Comparison of ENCODE assay signal across 10 cellular contexts in the genomic region with DNA sequence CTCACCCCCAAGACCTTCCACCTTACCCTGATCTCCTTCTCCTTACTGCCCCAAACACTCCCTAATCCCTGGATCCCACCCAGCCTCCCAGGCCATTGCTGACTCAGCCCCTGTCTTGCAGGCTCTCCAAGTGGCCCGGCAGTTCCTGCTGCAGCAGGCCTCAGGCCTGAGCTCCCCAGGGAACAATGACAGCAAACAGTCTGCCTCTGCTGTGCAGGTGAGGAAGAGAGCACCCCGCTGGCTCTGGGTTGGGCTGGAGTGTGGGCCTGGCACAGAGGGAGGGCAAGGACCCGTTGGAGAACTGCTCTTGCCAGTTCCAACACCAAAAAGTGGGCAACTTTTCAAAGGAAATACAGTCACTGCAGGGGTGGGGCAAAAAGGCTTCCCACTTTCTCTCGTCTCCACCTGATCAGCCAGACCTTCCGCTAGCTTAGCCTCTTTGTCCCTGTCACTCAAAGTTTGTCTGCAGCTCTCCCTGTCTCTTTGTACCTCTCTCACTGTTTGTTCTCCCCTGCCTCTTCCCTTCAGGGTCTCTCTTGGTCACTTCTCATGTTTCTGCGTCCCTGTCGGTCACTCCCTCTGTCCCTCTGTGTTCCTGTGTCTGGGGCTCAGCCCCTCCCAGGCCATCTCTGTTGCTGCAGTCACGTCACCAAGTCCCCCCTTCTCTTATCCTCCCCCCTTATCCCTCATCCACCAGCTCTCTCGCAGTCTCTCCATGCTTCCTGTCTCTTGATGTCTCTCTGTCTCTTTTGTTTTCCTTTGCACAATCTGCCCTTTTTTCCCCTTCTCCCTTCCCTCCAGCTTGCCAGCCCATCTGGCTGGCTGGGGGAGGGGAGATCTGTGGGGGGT. TPM values are rescaled to one million over a fixed set of nuclear protein-coding genes. Genes with fewer than 3 reads are reported as not detected.
DNase-seq lines count a peak whose midpoint lies in the region; ATAC-seq, FAIRE-seq and TF ChIP-seq lines count a peak whose summit lies in the region.
"Had no signal": no experiment of that assay in that cellular context is flagged by ENCODE, and none has a peak within 500 bp of the region (broad histone marks: within the 10 kb centered on the region; RNA-seq: fewer than 3 reads in every experiment).

No MANE protein-coding gene starts in this region.

- H3K27me3 Mint-ChIP-seq in WTC11 (ENCODE audit: low read depth): no peaks in the 10 kb centered on the region; the same call in 1 of the 2 replicates
- H3K27me3 Mint-ChIP-seq: activated naive CD8-positive, alpha-beta T cell had no signal

- H3K36me3 Mint-ChIP-seq in WTC11: no peaks in the 10 kb centered on the region

- POLR2A ChIA-PET in WTC11 (lab: Charles Lee): interaction anchor here (0.9 to 2.2 kb wide), 2 partner anchors 17 to 25 kb away, joined by 3 to 7 read pairs; no protein-coding TSS in a partner anchor

- peaks cover 23 to 43% (median 32%) of the 10 kb centered on the region in 4 donors for H3K4me1 ChIP-seq in esophagus muscularis mucosa

- TF ChIP-seq POLR2A in esophagus muscularis mucosa (IDR thresholded peaks at IDR 0.05; ENCODE audit: low read depth): no peak

- H3K4me3 Mint-ChIP-seq in WTC11: peak overlapping the region; percentile 50
- H3K4me3 Mint-ChIP-seq: activated naive CD8-positive, alpha-beta T cell had no signal

- no peak overlapping the region for H3K4me3 ChIP-seq in esophagus muscularis mucosa

- peak overlapping the region; percentile 99 for H3K27ac Mint-ChIP-seq in WTC11
- H3K27ac Mint-ChIP-seq: activated naive CD8-positive, alpha-beta T cell had no signal

- no peak for FAIRE-seq in GM19239 (lab: Jason Lieb, UNC)
- FAIRE-seq: GM18507 had no signal

- H3K9me3 ChIP-seq in esophagus muscularis mucosa: no peaks in the 10 kb centered on the region

- no peak overlapping the region for H3K27ac ChIP-seq in esophagus muscularis mucosa (replicated peaks in 1 of 4)

- intact Hi-C loops in esophagus muscularis mucosa (cut with DNase I): no loop called here

- CTCF ChIA-PET in WTC11 (lab: Charles Lee): interaction anchor here (0.6 to 3.1 kb wide), 19 partner anchors 10 to 586 kb away, joined by 3 to 18 read pairs (median 5); no protein-coding TSS in a partner anchor

- H3K36me3 ChIP-seq in esophagus muscularis mucosa: peaks cover 3 to 14% (median 4%) of the 10 kb centered on the region in 4 donors

- TF ChIP-seq EP300 in esophagus muscularis mucosa (IDR thresholded peaks at IDR 0.05): no peak

- 51% methylated on average over 9 of the region's 9 CpGs for WGBS in esophagus muscularis mucosa

- ATAC-seq in WTC11: peak; percentile 55

- H3K4me1 Mint-ChIP-seq in WTC11: peaks cover 83% of the 10 kb centered on the region

- DNase-seq in COLO829 (ENCODE audit: low spot score): peak; percentile 50
- peak; percentile 78 for DNase-seq in NCI-H1436 (lab: John Stamatoyannopoulos, UW)
- DNase-seq in WTC11 (ENCODE audit: low spot score): no peak
- peak; percentile 52 for DNase-seq in iris pigment epithelial cell (ENCODE audit: low read depth)
- peak; percentile 64 for DNase-seq in ureter (ENCODE audit: low spot score)
- DNase-seq in esophagus muscularis mucosa (ENCODE audit: extremely low spot score): no peak
- no peak for DNase-seq in activated CD8-positive, alpha-beta memory T cell treated with anti-CD3 and anti-CD28 coated beads, Interleukin-2, amount 50 U/mL, for 4 hours
- DNase-seq in GM19239 (ENCODE audit: insufficient read length, low spot score): no peak

- H3K9me3 Mint-ChIP-seq in WTC11: no peaks in the 10 kb centered on the region

- TF ChIP-seq CTCF in WTC11 (IDR thresholded peaks at IDR 0.05): no peak
- TF ChIP-seq CTCF in esophagus muscularis mucosa (IDR thresholded peaks at IDR 0.05): no peak

- no peaks in the 10 kb centered on the region for H3K27me3 ChIP-seq in esophagus muscularis mucosa

TF ChIP-seq in WTC11, 78 proteins besides CTCF, POLR2A, EP300 and RAD21:
- TF ChIP-seq JUN (CRISPR knock-in tag; IDR thresholded peaks at IDR 0.05) (no peak), TEAD1 (CRISPR knock-in tag; IDR thresholded peaks at IDR 0.05) (no peak), ATF3 (CRISPR knock-in tag; conservative IDR thresholded peaks at IDR 0.05) (no peak), FOXK1 (CRISPR knock-in tag; IDR thresholded peaks at IDR 0.05) (peak; percentile 92), SMAD3 (CRISPR knock-in tag; IDR thresholded peaks at IDR 0.05; ENCODE audit: borderline replicate concordance) (no peak), HMGA2 (CRISPR knock-in tag; IDR thresholded peaks at IDR 0.05) (no peak), ZNF423 (CRISPR knock-in tag; IDR thresholded peaks at IDR 0.05) (peak; percentile 86), SP1 (CRISPR knock-in tag; conservative IDR thresholded peaks at IDR 0.05) (peak; percentile 40), ZBTB43 (CRISPR knock-in tag; IDR thresholded peaks at IDR 0.05) (peak; percentile 47; the same call in 1 of the 2 replicates), ZNF121 (CRISPR knock-in tag; IDR thresholded peaks at IDR 0.05) (peak; percentile 33; the same call in 1 of the 2 replicates), ETV6 (CRISPR knock-in tag; IDR thresholded peaks at IDR 0.05) (0 out of 2 replicates have a peak, but pooled peaks have one; percentile 47), GABPB1 (CRISPR knock-in tag; IDR thresholded peaks at IDR 0.05) (peak; percentile 71), NFE2L1 (CRISPR knock-in tag; IDR thresholded peaks at IDR 0.05) (peak; percentile 79), GTF2I (CRISPR knock-in tag; conservative IDR thresholded peaks at IDR 0.05) (no peak), ERG (CRISPR knock-in tag; IDR thresholded peaks at IDR 0.05) (no peak), ZNF396 (CRISPR knock-in tag; IDR thresholded peaks at IDR 0.05; ENCODE audit: borderline replicate concordance) (no peak), ZNF416 (CRISPR knock-in tag; IDR thresholded peaks at IDR 0.05) (0 out of 2 replicates have a peak, but pooled peaks have one; percentile 35), SOX15 (CRISPR knock-in tag; IDR thresholded peaks at IDR 0.05) (no peak), ZNF138 (CRISPR knock-in tag; conservative IDR thresholded peaks at IDR 0.05) (no peak)
- TF ChIP-seq, protein P1, sequence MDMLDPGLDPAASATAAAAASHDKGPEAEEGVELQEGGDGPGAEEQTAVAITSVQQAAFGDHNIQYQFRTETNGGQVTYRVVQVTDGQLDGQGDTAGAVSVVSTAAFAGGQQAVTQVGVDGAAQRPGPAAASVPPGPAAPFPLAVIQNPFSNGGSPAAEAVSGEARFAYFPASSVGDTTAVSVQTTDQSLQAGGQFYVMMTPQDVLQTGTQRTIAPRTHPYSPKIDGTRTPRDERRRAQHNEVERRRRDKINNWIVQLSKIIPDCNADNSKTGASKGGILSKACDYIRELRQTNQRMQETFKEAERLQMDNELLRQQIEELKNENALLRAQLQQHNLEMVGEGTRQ (CRISPR knock-in tag; IDR thresholded peaks at IDR 0.05): 0 out of 2 replicates have a peak, but pooled peaks have one; percentile 14
- TF ChIP-seq, protein P2, sequence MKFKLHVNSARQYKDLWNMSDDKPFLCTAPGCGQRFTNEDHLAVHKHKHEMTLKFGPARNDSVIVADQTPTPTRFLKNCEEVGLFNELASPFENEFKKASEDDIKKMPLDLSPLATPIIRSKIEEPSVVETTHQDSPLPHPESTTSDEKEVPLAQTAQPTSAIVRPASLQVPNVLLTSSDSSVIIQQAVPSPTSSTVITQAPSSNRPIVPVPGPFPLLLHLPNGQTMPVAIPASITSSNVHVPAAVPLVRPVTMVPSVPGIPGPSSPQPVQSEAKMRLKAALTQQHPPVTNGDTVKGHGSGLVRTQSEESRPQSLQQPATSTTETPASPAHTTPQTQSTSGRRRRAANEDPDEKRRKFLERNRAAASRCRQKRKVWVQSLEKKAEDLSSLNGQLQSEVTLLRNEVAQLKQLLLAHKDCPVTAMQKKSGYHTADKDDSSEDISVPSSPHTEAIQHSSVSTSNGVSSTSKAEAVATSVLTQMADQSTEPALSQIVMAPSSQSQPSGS (CRISPR knock-in tag; IDR thresholded peaks at IDR 0.05; ENCODE audit: borderline replicate concordance, low read depth): no peak
TF ChIP-seq in WTC11: peak in this region for 10.

RNA-seq across cellular contexts. Expression of gene FOXP4, which starts 31.9 kb away (rescaled TPM):
- total RNA-seq in WTC11 (2021) (19.5 to 36.6 TPM (median 19.8 TPM) in 3 replicates), ureter (25.1 TPM), esophagus muscularis mucosa (10 to 100 TPM; 10.8 to 30.7 (median 17.7) TPM)

Comparison
In these comparisons a context has a peak if more than half of its experiments do, and no peak if none do; other contexts are left out.
1. DNase-seq: peak in COLO829 (single experiment), NCI-H1436 (single experiment), iris pigment epithelial cell (single experiment) and ureter (single experiment); none in WTC11 (single experiment), esophagus muscularis mucosa (single experiment), activated CD8-positive, alpha-beta memory T cell treated with anti-CD3 and anti-CD28 coated beads, Interleukin-2, amount 50 U/mL, for 4 hours (single experiment) and GM19239 (single experiment).